8 cellular contexts compared by ENCODE assay signal in genomic region chr1:216826629-216827028, GRCh38.
"Had no signal": no experiment of that assay in that cellular context is flagged by ENCODE, and none has a peak within 500 bp of the region (broad histone marks: within the 10 kb centered on the region; RNA-seq: fewer than 3 reads in every experiment).

No MANE protein-coding gene starts in this region.

- DNase-seq: GM23248, GOT3, H9, HCEC 1CT, IMR-90 had no signal

- H3K4me3 ChIP-seq: GM23248, K562 had no signal

- H2AFZ ChIP-seq: GM23248 had no signal

- FAIRE-seq: H54, HTR-8/SVneo, K562 had no signal

- ATAC-seq: K562 had no signal

- H3K9ac ChIP-seq: GM23248 had no signal

- H3K27ac ChIP-seq: GM23248 had no signal
